ENCODE assay signal across 23 cellular contexts in the genomic region with DNA sequence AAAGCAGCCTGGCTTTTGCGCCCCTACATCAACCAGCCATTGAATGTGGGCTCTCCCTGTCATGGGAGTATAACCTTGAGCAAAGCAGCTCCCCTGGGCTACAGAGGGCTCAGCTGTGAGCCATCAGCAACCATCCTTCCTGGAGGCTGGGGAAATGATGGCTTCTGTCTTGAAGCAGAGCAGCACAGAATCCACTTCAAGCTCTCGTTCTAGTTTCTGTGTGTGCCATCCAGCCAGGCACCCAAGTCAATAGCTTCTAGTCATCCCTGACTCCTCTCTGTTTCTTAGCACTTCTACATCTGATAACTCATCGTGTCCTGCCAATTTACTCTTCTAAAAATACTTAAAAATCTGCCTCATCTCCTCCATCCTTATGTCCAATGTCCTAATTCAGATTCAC. TPM values are rescaled to one million over a fixed set of nuclear protein-coding genes. Genes with fewer than 3 reads are reported as not detected.
"Had no signal": no experiment of that assay in that cellular context is flagged by ENCODE, and none has a peak within 500 bp of the region (broad histone marks: within the 10 kb centered on the region; RNA-seq: fewer than 3 reads in every experiment).

No MANE protein-coding gene starts in this region.

- H3K27ac ChIP-seq: RWPE1, SJCRH30 had no signal

- H3K27me3 ChIP-seq: MG63, SJCRH30 had no signal

- DNase-seq: Karpas-422; KBM-7; MG63; NCI-H1092; NCI-H1436; NCI-H187; NCI-H2029; NCI-H2081 treated with DMSO at 0.1 percent for 48 hours; NCI-H2171; NCI-H226; NCI-H446; NCI-H510A; NCI-H524 treated with DMSO at 0.1 percent for 48 hours; NCI-H69; NCI-H774; NK-92 treated with Interleukin-12 subunit alpha and Interleukin-12 subunit beta, amount 100 ng/mL, for 24 hours; PC-3; SHP77 treated with DMSO at 0.1 percent for 48 hours; SJCRH30 had no signal

- ATAC-seq: Panc1, PC-3, SK-N-SH treated with all-trans-retinoic acid at 6 μM for 48 hours had no signal

- H3K4me3 ChIP-seq: MG63, SJCRH30 had no signal

RNA-seq across cellular contexts. Expression of a gene that starts 42.2 kb away (rescaled TPM):
- total RNA-seq: OCI-LY7 had no signal
